11 cellular contexts compared by ENCODE assay signal in genomic region chr6:155328539-155329459, GRCh38. TPM values are rescaled to one million over a fixed set of nuclear protein-coding genes. Genes with fewer than 3 reads are reported as not detected.
DNase-seq lines count a peak whose midpoint lies in the region; ATAC-seq and TF ChIP-seq lines count a peak whose summit lies in the region.
"Had no signal": no experiment of that assay in that cellular context is flagged by ENCODE, and none has a peak within 500 bp of the region (broad histone marks: within the 10 kb centered on the region; RNA-seq: fewer than 3 reads in every experiment).

No MANE protein-coding gene starts in this region.

- TF ChIP-seq CTCF in fibroblast of lung (conservative IDR thresholded peaks at IDR 0.05 in 1 of 2, IDR thresholded peaks at IDR 0.05 in 1 of 2; ENCODE audit: low read depth in 1 of 2, low read length in 2 of 2) (no peak), transverse colon (IDR thresholded peaks at IDR 0.05) (no peak)

- peaks cover 41% of the 10 kb centered on the region for H3K4me1 Mint-ChIP-seq in activated naive CD4-positive, alpha-beta T cell treated with anti-CD3 and anti-CD28 coated beads for 36 hours (ENCODE audit: low read depth)
- peaks cover 26% of the 10 kb centered on the region for H3K4me1 Mint-ChIP-seq in activated naive CD4-positive, alpha-beta T cell treated with anti-CD3 and anti-CD28 coated beads, Interleukin-2, amount 10 ng/mL, durations not matched to agents 7 days and 5 days
- peaks cover 12% of the 10 kb centered on the region for H3K4me1 Mint-ChIP-seq in activated CD4-positive, alpha-beta memory T cell treated with anti-CD3 and anti-CD28 coated beads, Interleukin-2, amount 10 ng/mL, durations not matched to agents 7 days and 5 days

- POLR2A ChIA-PET in activated CD4-positive, alpha-beta memory T cell treated with anti-CD3 and anti-CD28 coated beads, Interleukin-2, amount 10 ng/mL, durations not matched to agents 7 days and 5 days (lab: Charles Lee) = no interaction called here

- ATAC-seq in GM21390 (IDR thresholded peaks at IDR 0.05; ENCODE audit: unreplicated experiment) = no peak

- no peaks in the 10 kb centered on the region for H3K36me3 ChIP-seq in fibroblast of lung (ENCODE audit: control insufficient read depth, insufficient read depth, low read length)
- no peaks in the 10 kb centered on the region for H3K36me3 ChIP-seq in transverse colon
- H3K36me3 ChIP-seq: left ventricle myocardium inferior had no signal

- DNase-seq in activated naive CD4-positive, alpha-beta T cell treated with anti-CD3 and anti-CD28 coated beads for 36 hours = no peak
- no peak for DNase-seq in activated naive CD4-positive, alpha-beta T cell treated with anti-CD3 and anti-CD28 coated beads, Interleukin-2, amount 10 ng/mL, durations not matched to agents 7 days and 5 days
- DNase-seq in NCI-H526 (lab: John Stamatoyannopoulos, UW) = peak; percentile 86 to 89
- DNase-seq in fibroblast of lung (ENCODE audit: low read depth in 2 of 2) = peak in 1 of 2 donors; percentile 8
- peak; percentile 41 for DNase-seq in transverse colon
- DNase-seq in activated CD4-positive, alpha-beta memory T cell treated with anti-CD3 and anti-CD28 coated beads, Interleukin-2, amount 10 ng/mL, durations not matched to agents 7 days and 5 days = no peak
- DNase-seq in SIG-M5 (lab: John Stamatoyannopoulos, UW) = no peak
- DNase-seq: effector CD4-positive, alpha-beta T cell; left ventricle myocardium inferior; nucleus accumbens had no signal

- H3K79me2 ChIP-seq in fibroblast of lung (ENCODE audit: control insufficient read depth, insufficient read depth, low read length) = no peaks in the 10 kb centered on the region

- in situ Hi-C loops in transverse colon (cut with MboI; ENCODE audit: low pct_ligation_motif_present in 1 of 4, low pct_unique_long_range_greater_than_20kb in 1 of 4, low sequenced_read_pairs in 3 of 4) = loop anchor here (10.0 to 25.0 kb wide), 4 partner anchors 196 to 1234 kb away; no protein-coding TSS in a partner anchor

- H3K27me3 ChIP-seq in fibroblast of lung (ENCODE audit: control insufficient read depth, insufficient read depth, low read length) (no peaks in the 10 kb centered on the region), transverse colon (no peaks in the 10 kb centered on the region)

- CTCF ChIA-PET in activated naive CD4-positive, alpha-beta T cell treated with anti-CD3 and anti-CD28 coated beads for 36 hours (lab: Charles Lee) = interaction anchor here (0.9 to 4.2 kb wide), 6 partner anchors 11 to 215 kb away, joined by 3 to 21 read pairs (median 5); no protein-coding TSS in a partner anchor
- CTCF ChIA-PET in activated naive CD4-positive, alpha-beta T cell treated with anti-CD3 and anti-CD28 coated beads, Interleukin-2, amount 10 ng/mL, durations not matched to agents 7 days and 5 days (lab: Charles Lee) = interaction anchor here (0.7 to 4.1 kb wide), 4 partner anchors 11 to 203 kb away, joined by 3 to 22 read pairs (median 4); no protein-coding TSS in a partner anchor
- CTCF ChIA-PET in activated CD4-positive, alpha-beta memory T cell treated with anti-CD3 and anti-CD28 coated beads, Interleukin-2, amount 10 ng/mL, durations not matched to agents 7 days and 5 days (lab: Charles Lee) = interaction anchor here (1.0 to 2.6 kb wide), 3 partner anchors 9 to 13 kb away, joined by 3 to 13 read pairs (median 5); no protein-coding TSS in a partner anchor

- no peak overlapping the region for H3K4me3 Mint-ChIP-seq in activated naive CD4-positive, alpha-beta T cell treated with anti-CD3 and anti-CD28 coated beads for 36 hours
- H3K4me3 Mint-ChIP-seq in activated naive CD4-positive, alpha-beta T cell treated with anti-CD3 and anti-CD28 coated beads, Interleukin-2, amount 10 ng/mL, durations not matched to agents 7 days and 5 days = no peak overlapping the region
- no peak overlapping the region for H3K4me3 Mint-ChIP-seq in activated CD4-positive, alpha-beta memory T cell treated with anti-CD3 and anti-CD28 coated beads, Interleukin-2, amount 10 ng/mL, durations not matched to agents 7 days and 5 days

- H3K4me1 ChIP-seq in fibroblast of lung (ENCODE audit: control insufficient read depth, extremely low read depth, insufficient read depth, low read length) (peaks cover 2% of the 10 kb centered on the region), transverse colon (peaks cover 0 to 3% (median 0%) of the 10 kb centered on the region in 4 donors)
- H3K4me1 ChIP-seq: left ventricle myocardium inferior had no signal

- intact Hi-C loops in activated naive CD4-positive, alpha-beta T cell treated with anti-CD3 and anti-CD28 coated beads for 36 hours (cut with micrococcal nuclease) = loop anchor here (5.0 kb wide), 2 partner anchors 1234 to 1854 kb away; no protein-coding TSS in a partner anchor
- intact Hi-C loops in transverse colon (cut with DNase I; ENCODE audit: low total_unique reads) = no loop called here

- TF ChIP-seq POLR2A in transverse colon (IDR thresholded peaks at IDR 0.05) = no peak

- H3K4me3 ChIP-seq in fibroblast of lung (replicated peaks in 1 of 4; ENCODE audit: control extremely low read depth in 1 of 4, insufficient read depth in 1 of 4, low read depth in 3 of 4, low read length in 4 of 4) = no peak overlapping the region
- H3K4me3 ChIP-seq in transverse colon = no peak overlapping the region
- H3K4me3 ChIP-seq: left ventricle myocardium inferior had no signal

- no peaks in the 10 kb centered on the region for H3K36me3 Mint-ChIP-seq in activated naive CD4-positive, alpha-beta T cell treated with anti-CD3 and anti-CD28 coated beads for 36 hours (ENCODE audit: low read depth)
- H3K36me3 Mint-ChIP-seq in activated naive CD4-positive, alpha-beta T cell treated with anti-CD3 and anti-CD28 coated beads, Interleukin-2, amount 10 ng/mL, durations not matched to agents 7 days and 5 days = peaks cover 1% of the 10 kb centered on the region
- H3K36me3 Mint-ChIP-seq in activated CD4-positive, alpha-beta memory T cell treated with anti-CD3 and anti-CD28 coated beads, Interleukin-2, amount 10 ng/mL, durations not matched to agents 7 days and 5 days (ENCODE audit: low read depth) = no peaks in the 10 kb centered on the region

- H3K27ac ChIP-seq in fibroblast of lung (ENCODE audit: insufficient read depth, low read length) = no peak overlapping the region
- H3K27ac ChIP-seq in transverse colon = no peak overlapping the region
- H3K27ac ChIP-seq: left ventricle myocardium inferior had no signal

- no peaks in the 10 kb centered on the region for H3K9me3 Mint-ChIP-seq in activated naive CD4-positive, alpha-beta T cell treated with anti-CD3 and anti-CD28 coated beads for 36 hours
- H3K9me3 Mint-ChIP-seq in activated naive CD4-positive, alpha-beta T cell treated with anti-CD3 and anti-CD28 coated beads, Interleukin-2, amount 10 ng/mL, durations not matched to agents 7 days and 5 days = no peaks in the 10 kb centered on the region
- H3K9me3 Mint-ChIP-seq in activated CD4-positive, alpha-beta memory T cell treated with anti-CD3 and anti-CD28 coated beads, Interleukin-2, amount 10 ng/mL, durations not matched to agents 7 days and 5 days = no peaks in the 10 kb centered on the region

- no peaks in the 10 kb centered on the region for H3K27me3 Mint-ChIP-seq in activated naive CD4-positive, alpha-beta T cell treated with anti-CD3 and anti-CD28 coated beads for 36 hours (ENCODE audit: low read depth)
- no peaks in the 10 kb centered on the region for H3K27me3 Mint-ChIP-seq in activated naive CD4-positive, alpha-beta T cell treated with anti-CD3 and anti-CD28 coated beads, Interleukin-2, amount 10 ng/mL, durations not matched to agents 7 days and 5 days
- H3K27me3 Mint-ChIP-seq in activated CD4-positive, alpha-beta memory T cell treated with anti-CD3 and anti-CD28 coated beads, Interleukin-2, amount 10 ng/mL, durations not matched to agents 7 days and 5 days = no peaks in the 10 kb centered on the region

- no peak overlapping the region for H3K4me2 ChIP-seq in fibroblast of lung (ENCODE audit: extremely low read depth, insufficient read depth, low read length)

- no peak for TF ChIP-seq EP300 in transverse colon (IDR thresholded peaks at IDR 0.05; ENCODE audit: low read depth)

- no peak overlapping the region for H3K9ac ChIP-seq in fibroblast of lung (ENCODE audit: insufficient read depth, low read length)

- peak overlapping the region; percentile 64 for H3K27ac Mint-ChIP-seq in activated naive CD4-positive, alpha-beta T cell treated with anti-CD3 and anti-CD28 coated beads for 36 hours
- H3K27ac Mint-ChIP-seq in activated naive CD4-positive, alpha-beta T cell treated with anti-CD3 and anti-CD28 coated beads, Interleukin-2, amount 10 ng/mL, durations not matched to agents 7 days and 5 days = no peak overlapping the region
- H3K27ac Mint-ChIP-seq in activated CD4-positive, alpha-beta memory T cell treated with anti-CD3 and anti-CD28 coated beads, Interleukin-2, amount 10 ng/mL, durations not matched to agents 7 days and 5 days = no peak overlapping the region

- no peaks in the 10 kb centered on the region for H4K20me1 ChIP-seq in fibroblast of lung (ENCODE audit: control insufficient read depth, extremely low read depth, insufficient read depth, low read length)

- H2AFZ ChIP-seq in fibroblast of lung (ENCODE audit: low read length) = peak overlapping the region; percentile 39

- H3K9me3 ChIP-seq in fibroblast of lung (ENCODE audit: control insufficient read depth, insufficient read depth, low read depth, low read length) = no peaks in the 10 kb centered on the region
- no peaks in the 10 kb centered on the region for H3K9me3 ChIP-seq in transverse colon
- H3K9me3 ChIP-seq: left ventricle myocardium inferior had no signal

- WGBS in transverse colon (ENCODE audit: low coverage in 1 of 2), 2 donors = 57 to 73% methylated on average over 5 to 6 of the region's 6 CpGs

RNA-seq across cellular contexts. Expression of gene TFB1M, which starts 14.5 kb away (rescaled TPM):
- 10 to 100 TPM; 38.7 to 45.3 TPM for total RNA-seq in activated naive CD4-positive, alpha-beta T cell treated with anti-CD3 and anti-CD28 coated beads for 36 hours
- total RNA-seq in fibroblast of lung (16.4 and 28.9 TPM in 2 replicates), transverse colon (10 to 100 TPM in 3 of 4 donors, 1 to 10 TPM in 1; 3.2 to 43.4 (median 16.5) TPM)
- polyA plus RNA-seq in fibroblast of lung = 16.3 and 18.0 TPM in 2 replicates
- polyA plus RNA-seq in fibroblast of lung (2012) = 13.0 and 14.7 TPM in 2 replicates
- polyA minus RNA-seq in fibroblast of lung (ENCODE audit: low replicate concordance) = 1.1 and 14.7 TPM in 2 replicates
- total RNA-seq in activated CD4-positive, alpha-beta memory T cell treated with anti-CD3 and anti-CD28 coated beads, Interleukin-2, amount 10 ng/mL, durations not matched to agents 7 days and 5 days = 10 to 100 TPM; 24.6 to 28.1 TPM

Comparison
In these comparisons a context has a peak if more than half of its experiments do, and no peak if none do; other contexts are left out.
1. DNase-seq: peak in NCI-H526 (2 of 2) and transverse colon (single experiment); none in activated naive CD4-positive, alpha-beta T cell treated with anti-CD3 and anti-CD28 coated beads for 36 hours (single experiment), activated naive CD4-positive, alpha-beta T cell treated with anti-CD3 and anti-CD28 coated beads, Interleukin-2, amount 10 ng/mL, durations not matched to agents 7 days and 5 days (single experiment), activated CD4-positive, alpha-beta memory T cell treated with anti-CD3 and anti-CD28 coated beads, Interleukin-2, amount 10 ng/mL, durations not matched to agents 7 days and 5 days (single experiment) and SIG-M5 (single experiment).